ENCODE assay signal across 1 cellular context in the genomic region with DNA sequence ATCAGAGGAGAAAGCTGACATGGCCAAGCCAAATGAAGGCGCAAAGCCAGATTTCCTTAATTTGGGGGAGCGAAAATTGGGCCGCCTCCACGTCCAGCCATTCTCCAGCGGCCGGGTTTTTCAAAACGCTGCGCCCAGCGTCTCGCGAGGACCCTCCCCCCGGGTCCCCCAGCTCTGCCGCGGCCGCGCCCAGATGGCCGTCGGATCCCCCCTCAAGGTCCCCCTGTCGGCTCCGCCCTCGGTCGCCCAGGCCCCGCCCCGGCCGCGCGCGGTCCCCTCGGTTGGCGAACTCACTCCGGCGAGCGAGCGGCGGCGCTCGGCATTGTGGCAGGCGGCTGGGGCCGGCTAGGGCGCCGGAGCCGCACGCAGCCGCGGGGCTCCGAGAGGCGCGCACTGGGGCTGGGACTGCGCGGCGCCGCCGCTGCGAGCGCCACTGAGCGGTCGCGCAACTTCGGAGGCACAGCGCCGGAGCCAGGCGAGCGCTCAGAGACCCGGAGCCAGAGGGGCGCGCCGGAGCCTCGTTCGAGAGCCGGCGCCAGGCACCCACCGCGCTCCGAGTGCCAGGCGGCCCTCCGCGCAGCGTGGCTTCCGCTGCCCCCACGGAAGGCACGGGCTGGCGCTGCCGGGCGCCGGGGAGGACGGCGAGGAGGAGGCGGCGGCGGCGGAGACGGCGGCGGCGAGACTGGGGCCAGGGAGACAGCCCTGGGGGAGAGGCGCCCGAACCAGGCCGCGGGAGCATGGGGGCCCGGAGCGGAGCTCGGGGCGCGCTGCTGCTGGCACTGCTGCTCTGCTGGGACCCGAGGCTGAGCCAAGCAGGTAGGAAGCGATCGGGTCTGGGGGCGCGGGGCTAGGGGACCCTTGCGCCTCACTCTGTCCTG.
TF ChIP-seq lines count a peak whose summit lies in the region.

Gene UNC5B, plus strand, starts transcription at position 322 of the 878 bp plus-strand sequence. Its CDS starts 416 bp downstream, at position 738.

TF ChIP-seq in HEK293, 187 proteins besides CTCF, POLR2A, EP300 and RAD21 (continued from another document and continues in another):
- TF ChIP-seq, protein P1, sequence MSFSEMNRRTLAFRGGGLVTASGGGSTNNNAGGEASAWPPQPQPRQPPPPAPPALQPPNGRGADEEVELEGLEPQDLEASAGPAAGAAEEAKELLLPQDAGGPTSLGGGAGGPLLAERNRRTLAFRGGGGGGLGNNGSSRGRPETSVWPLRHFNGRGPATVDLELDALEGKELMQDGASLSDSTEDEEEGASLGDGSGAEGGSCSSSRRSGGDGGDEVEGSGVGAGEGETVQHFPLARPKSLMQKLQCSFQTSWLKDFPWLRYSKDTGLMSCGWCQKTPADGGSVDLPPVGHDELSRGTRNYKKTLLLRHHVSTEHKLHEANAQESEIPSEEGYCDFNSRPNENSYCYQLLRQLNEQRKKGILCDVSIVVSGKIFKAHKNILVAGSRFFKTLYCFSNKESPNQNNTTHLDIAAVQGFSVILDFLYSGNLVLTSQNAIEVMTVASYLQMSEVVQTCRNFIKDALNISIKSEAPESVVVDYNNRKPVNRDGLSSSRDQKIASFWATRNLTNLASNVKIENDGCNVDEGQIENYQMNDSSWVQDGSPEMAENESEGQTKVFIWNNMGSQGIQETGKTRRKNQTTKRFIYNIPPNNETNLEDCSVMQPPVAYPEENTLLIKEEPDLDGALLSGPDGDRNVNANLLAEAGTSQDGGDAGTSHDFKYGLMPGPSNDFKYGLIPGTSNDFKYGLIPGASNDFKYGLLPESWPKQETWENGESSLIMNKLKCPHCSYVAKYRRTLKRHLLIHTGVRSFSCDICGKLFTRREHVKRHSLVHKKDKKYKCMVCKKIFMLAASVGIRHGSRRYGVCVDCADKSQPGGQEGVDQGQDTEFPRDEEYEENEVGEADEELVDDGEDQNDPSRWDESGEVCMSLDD (tag by site-specific recombination; IDR thresholded peaks at IDR 0.05) = peak; percentile 58; the same call in 1 of the 2 replicates
- peak; percentile 56; the same call in 1 of the 2 replicates for TF ChIP-seq YY1 (tag by site-specific recombination; IDR thresholded peaks at IDR 0.05)
- TF ChIP-seq YY2 (tag by site-specific recombination; IDR thresholded peaks at IDR 0.05) = 0 out of 2 replicates have a peak, but pooled peaks have one; percentile 13
- TF ChIP-seq ZNF549 (tag by site-specific recombination; IDR thresholded peaks at IDR 0.05) = no peak
- TF ChIP-seq, protein P2, sequence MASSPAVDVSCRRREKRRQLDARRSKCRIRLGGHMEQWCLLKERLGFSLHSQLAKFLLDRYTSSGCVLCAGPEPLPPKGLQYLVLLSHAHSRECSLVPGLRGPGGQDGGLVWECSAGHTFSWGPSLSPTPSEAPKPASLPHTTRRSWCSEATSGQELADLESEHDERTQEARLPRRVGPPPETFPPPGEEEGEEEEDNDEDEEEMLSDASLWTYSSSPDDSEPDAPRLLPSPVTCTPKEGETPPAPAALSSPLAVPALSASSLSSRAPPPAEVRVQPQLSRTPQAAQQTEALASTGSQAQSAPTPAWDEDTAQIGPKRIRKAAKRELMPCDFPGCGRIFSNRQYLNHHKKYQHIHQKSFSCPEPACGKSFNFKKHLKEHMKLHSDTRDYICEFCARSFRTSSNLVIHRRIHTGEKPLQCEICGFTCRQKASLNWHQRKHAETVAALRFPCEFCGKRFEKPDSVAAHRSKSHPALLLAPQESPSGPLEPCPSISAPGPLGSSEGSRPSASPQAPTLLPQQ (tag by site-specific recombination; IDR thresholded peaks at IDR 0.05) = peak; percentile 74
- TF ChIP-seq ZNF645 (tag by site-specific recombination; IDR thresholded peaks at IDR 0.05) = no peak
- peak; percentile 75 for TF ChIP-seq ZFP69B (tag by site-specific recombination; IDR thresholded peaks at IDR 0.05)
- no peak for TF ChIP-seq ZNF626 (tag by site-specific recombination; IDR thresholded peaks at IDR 0.05)
- TF ChIP-seq ZNF146 (tag by site-specific recombination; IDR thresholded peaks at IDR 0.05) = peak; percentile 33; the same call in 1 of the 2 replicates
- peak; percentile 67; the same call in 1 of the 2 replicates for TF ChIP-seq ZFP37 (tag by site-specific recombination; IDR thresholded peaks at IDR 0.05)
- TF ChIP-seq ZNF747 (tag by site-specific recombination; IDR thresholded peaks at IDR 0.05) = no peak
- peak; percentile 46; the same call in 1 of the 2 replicates for TF ChIP-seq GLI4 (tag by site-specific recombination; IDR thresholded peaks at IDR 0.05)
- peak; percentile 33; the same call in 1 of the 2 replicates for TF ChIP-seq ZEB2 (tag by site-specific recombination; IDR thresholded peaks at IDR 0.05)
- TF ChIP-seq ZSCAN23 (tag by site-specific recombination; IDR thresholded peaks at IDR 0.05) = no peak
- TF ChIP-seq ZNF157 (tag by site-specific recombination; IDR thresholded peaks at IDR 0.05) = no peak
- TF ChIP-seq ZNF211 (tag by site-specific recombination; IDR thresholded peaks at IDR 0.05; ENCODE audit: low read depth) = no peak
- TF ChIP-seq ZNF561 (tag by site-specific recombination; IDR thresholded peaks at IDR 0.05; ENCODE audit: borderline replicate concordance) = peak; percentile 82; the same call in 1 of the 2 replicates
- TF ChIP-seq ZNF530 (tag by site-specific recombination; IDR thresholded peaks at IDR 0.05; ENCODE audit: low read depth) = no peak
- TF ChIP-seq TRIM28 (IDR thresholded peaks at IDR 0.05; ENCODE audit: borderline replicate concordance, low read length) = no peak
- no peak for TF ChIP-seq ZNF19 (tag by site-specific recombination; IDR thresholded peaks at IDR 0.05; ENCODE audit: low read depth)
- no peak for TF ChIP-seq ZNF132 (tag by site-specific recombination; IDR thresholded peaks at IDR 0.05; ENCODE audit: borderline replicate concordance)
- peak; percentile 61 for TF ChIP-seq KLF1 (tag by site-specific recombination; IDR thresholded peaks at IDR 0.05)
- no peak for TF ChIP-seq TSHZ1 (tag by site-specific recombination; IDR thresholded peaks at IDR 0.05; ENCODE audit: borderline replicate concordance)
- TF ChIP-seq ZNF830 (tag by site-specific recombination; IDR thresholded peaks at IDR 0.05; ENCODE audit: low read depth) = no peak
- no peak for TF ChIP-seq ZFHX2 (tag by site-specific recombination; conservative IDR thresholded peaks at IDR 0.05)
- no peak for TF ChIP-seq ZFP3 (tag by site-specific recombination; IDR thresholded peaks at IDR 0.05; ENCODE audit: low read depth)
- no peak for TF ChIP-seq ZBTB1 (tag by site-specific recombination; IDR thresholded peaks at IDR 0.05)
- no peak for TF ChIP-seq BCL6B (tag by site-specific recombination; IDR thresholded peaks at IDR 0.05)
- TF ChIP-seq HOXD13 (CRISPR knock-in tag; IDR thresholded peaks at IDR 0.05; ENCODE audit: borderline replicate concordance) = no peak
- no peak for TF ChIP-seq ELK4 (IDR thresholded peaks at IDR 0.05; ENCODE audit: borderline replicate concordance, low read depth, low read length)
- TF ChIP-seq ZNF785 (tag by site-specific recombination; IDR thresholded peaks at IDR 0.05) = no peak
- no peak for TF ChIP-seq ZNF18 (tag by site-specific recombination; IDR thresholded peaks at IDR 0.05)
- TF ChIP-seq, protein P3, sequence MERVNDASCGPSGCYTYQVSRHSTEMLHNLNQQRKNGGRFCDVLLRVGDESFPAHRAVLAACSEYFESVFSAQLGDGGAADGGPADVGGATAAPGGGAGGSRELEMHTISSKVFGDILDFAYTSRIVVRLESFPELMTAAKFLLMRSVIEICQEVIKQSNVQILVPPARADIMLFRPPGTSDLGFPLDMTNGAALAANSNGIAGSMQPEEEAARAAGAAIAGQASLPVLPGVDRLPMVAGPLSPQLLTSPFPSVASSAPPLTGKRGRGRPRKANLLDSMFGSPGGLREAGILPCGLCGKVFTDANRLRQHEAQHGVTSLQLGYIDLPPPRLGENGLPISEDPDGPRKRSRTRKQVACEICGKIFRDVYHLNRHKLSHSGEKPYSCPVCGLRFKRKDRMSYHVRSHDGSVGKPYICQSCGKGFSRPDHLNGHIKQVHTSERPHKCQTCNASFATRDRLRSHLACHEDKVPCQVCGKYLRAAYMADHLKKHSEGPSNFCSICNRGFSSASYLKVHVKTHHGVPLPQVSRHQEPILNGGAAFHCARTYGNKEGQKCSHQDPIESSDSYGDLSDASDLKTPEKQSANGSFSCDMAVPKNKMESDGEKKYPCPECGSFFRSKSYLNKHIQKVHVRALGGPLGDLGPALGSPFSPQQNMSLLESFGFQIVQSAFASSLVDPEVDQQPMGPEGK (tag by site-specific recombination; IDR thresholded peaks at IDR 0.05) = peak; percentile 87
- peak; percentile 90 for TF ChIP-seq PRDM10 (tag by site-specific recombination; IDR thresholded peaks at IDR 0.05)
- 0 out of 2 replicates have a peak, but pooled peaks have one; percentile 66 for TF ChIP-seq ZNF2 (tag by site-specific recombination; IDR thresholded peaks at IDR 0.05)
